Comparison of ENCODE assay signal across 15 cellular contexts in genomic region chr7:100170111-100170897, GRCh38. TPM values are rescaled to one million over a fixed set of nuclear protein-coding genes. Genes with fewer than 3 reads are reported as not detected.
DNase-seq lines count a peak whose midpoint lies in the region; ATAC-seq, FAIRE-seq and TF ChIP-seq lines count a peak whose summit lies in the region.
"Had no signal": no experiment of that assay in that cellular context is flagged by ENCODE, and none has a peak within 500 bp of the region (broad histone marks: within the 10 kb centered on the region; RNA-seq: fewer than 3 reads in every experiment).

No MANE protein-coding gene starts in this region.

- ATAC-seq in activated CD8-positive, alpha-beta T cell treated with anti-CD3 and anti-CD28 coated beads for 36 hours = no peak
- ATAC-seq in upper lobe of right lung = no peak

- peaks cover 15% of the 10 kb centered on the region for H3K27me3 ChIP-seq in upper lobe of right lung

- no peak for TF ChIP-seq CTCF in activated CD8-positive, alpha-beta T cell treated with anti-CD3 and anti-CD28 coated beads for 36 hours (IDR thresholded peaks at IDR 0.05)
- TF ChIP-seq CTCF in kidney (IDR thresholded peaks at IDR 0.05; ENCODE audit: borderline replicate concordance, extremely low read depth, insufficient read depth) (no peak), upper lobe of right lung (IDR thresholded peaks at IDR 0.05) (no peak)

- peaks cover 70% of the 10 kb centered on the region for H3K4me1 Mint-ChIP-seq in activated naive CD4-positive, alpha-beta T cell treated with anti-CD3 and anti-CD28 coated beads, Interleukin-2, amount 50 U/mL, for 24 hours
- H3K4me1 Mint-ChIP-seq in activated CD8-positive, alpha-beta T cell treated with anti-CD3 and anti-CD28 coated beads for 36 hours (ENCODE audit: low read depth) = peaks cover 58% of the 10 kb centered on the region

- POLR2A ChIA-PET in activated CD8-positive, alpha-beta T cell treated with anti-CD3 and anti-CD28 coated beads for 36 hours (lab: Charles Lee) = interaction anchor here (0.7 kb wide), 1 partner anchor 189 kb away, joined by 3 read pairs; no protein-coding TSS in a partner anchor

- H3K4me1 ChIP-seq in kidney (ENCODE audit: control insufficient read depth in 1 of 2, insufficient read depth in 1 of 2, low read depth in 1 of 2, low read length in 2 of 2) = peaks cover 3 to 5% of the 10 kb centered on the region in 2 donors
- peaks cover 7% of the 10 kb centered on the region for H3K4me1 ChIP-seq in upper lobe of right lung

- H3K4me3 ChIP-seq in kidney (ENCODE audit: low read length in 2 of 2) (no peak overlapping the region), upper lobe of right lung (no peak overlapping the region)

- peak overlapping the region; percentile 85 for H3K4me3 Mint-ChIP-seq in activated naive CD4-positive, alpha-beta T cell treated with anti-CD3 and anti-CD28 coated beads, Interleukin-2, amount 50 U/mL, for 24 hours
- H3K4me3 Mint-ChIP-seq in activated CD8-positive, alpha-beta T cell treated with anti-CD3 and anti-CD28 coated beads for 36 hours = peak overlapping the region; percentile 66

- no peaks in the 10 kb centered on the region for H3K9me3 Mint-ChIP-seq in activated naive CD4-positive, alpha-beta T cell treated with anti-CD3 and anti-CD28 coated beads, Interleukin-2, amount 50 U/mL, for 24 hours
- no peaks in the 10 kb centered on the region for H3K9me3 Mint-ChIP-seq in activated CD8-positive, alpha-beta T cell treated with anti-CD3 and anti-CD28 coated beads for 36 hours

- H3K9me3 ChIP-seq in kidney (ENCODE audit: control insufficient read depth in 1 of 2, low read length in 2 of 2) (no peaks in the 10 kb centered on the region), upper lobe of right lung (no peaks in the 10 kb centered on the region)

- intact Hi-C loops in activated CD8-positive, alpha-beta T cell treated with anti-CD3 and anti-CD28 coated beads for 36 hours (cut with micrococcal nuclease) = no loop called here
- intact Hi-C loops in kidney (cut with DNase I) = no loop called here
- intact Hi-C loops in upper lobe of right lung (cut with DNase I) = no loop called here

- no peak for DNase-seq in activated naive CD4-positive, alpha-beta T cell (lab: John Stamatoyannopoulos, UW)
- DNase-seq in activated CD8-positive, alpha-beta T cell treated with anti-CD3 and anti-CD28 coated beads for 36 hours = no peak
- DNase-seq in kidney (peak; percentile 55), upper lobe of right lung (peak; percentile 48), globus pallidus (ENCODE audit: low spot score) (no peak), SKM-1 treated with dmso at 0.1 percent for 144 hours (lab: John Stamatoyannopoulos, UW; ENCODE audit: unreplicated experiment) (no peak)
- no peak for DNase-seq in NK-92 treated with Interleukin-12 subunit alpha and Interleukin-12 subunit beta, amount 100 ng/mL, for 24 hours (lab: John Stamatoyannopoulos, UW)
- DNase-seq: activated gamma-delta T cell treated with Interleukin-2 at 50 U/mL for 16 hours, NCI-H1092, Right ventricle myocardium superior had no signal

- H3K36me3 Mint-ChIP-seq in activated naive CD4-positive, alpha-beta T cell treated with anti-CD3 and anti-CD28 coated beads, Interleukin-2, amount 50 U/mL, for 24 hours = no peaks in the 10 kb centered on the region
- H3K36me3 Mint-ChIP-seq in activated CD8-positive, alpha-beta T cell treated with anti-CD3 and anti-CD28 coated beads for 36 hours (ENCODE audit: low read depth) = no peaks in the 10 kb centered on the region

- H3K27ac ChIP-seq in kidney (ENCODE audit: low read depth in 2 of 2, low read length in 2 of 2) (no peak overlapping the region), upper lobe of right lung (no peak overlapping the region)
- H3K27ac ChIP-seq: VCaP had no signal

- H3K27ac Mint-ChIP-seq in activated naive CD4-positive, alpha-beta T cell treated with anti-CD3 and anti-CD28 coated beads, Interleukin-2, amount 50 U/mL, for 24 hours = peak overlapping the region; percentile 90
- H3K27ac Mint-ChIP-seq in activated CD8-positive, alpha-beta T cell treated with anti-CD3 and anti-CD28 coated beads for 36 hours = peak overlapping the region; percentile 63

- no peaks in the 10 kb centered on the region for H3K27me3 Mint-ChIP-seq in activated naive CD4-positive, alpha-beta T cell treated with anti-CD3 and anti-CD28 coated beads, Interleukin-2, amount 50 U/mL, for 24 hours
- H3K27me3 Mint-ChIP-seq in activated CD8-positive, alpha-beta T cell treated with anti-CD3 and anti-CD28 coated beads for 36 hours = peaks cover 10% of the 10 kb centered on the region

- H3K36me3 ChIP-seq in kidney (ENCODE audit: control insufficient read depth in 1 of 2, insufficient read depth in 2 of 2, low read length in 2 of 2) = no peaks in the 10 kb centered on the region
- no peaks in the 10 kb centered on the region for H3K36me3 ChIP-seq in upper lobe of right lung

- no peak overlapping the region for H3K9ac ChIP-seq in kidney (ENCODE audit: low read length in 2 of 2)

- CTCF ChIA-PET in activated CD8-positive, alpha-beta T cell treated with anti-CD3 and anti-CD28 coated beads for 36 hours (lab: Charles Lee) = interaction anchor here (1.3 to 1.8 kb wide), 2 partner anchors 20 to 47 kb away, joined by 5 read pairs; no protein-coding TSS in a partner anchor

- no peak for FAIRE-seq in kidney (lab: Jason Lieb, UNC)
- FAIRE-seq: colon, keratinocyte had no signal

RNA-seq across cellular contexts. Expression of gene GAL3ST4, which starts 1.9 kb away (rescaled TPM):
- 1 to 10 TPM; 2.4 to 2.7 TPM for total RNA-seq in activated CD8-positive, alpha-beta T cell treated with anti-CD3 and anti-CD28 coated beads for 36 hours
- total RNA-seq in kidney (3.2 TPM), upper lobe of right lung (4.4 TPM)
- 1.2 TPM for polyA plus RNA-seq in kidney (ENCODE audit: insufficient read depth, low read depth, low replicate concordance)

RNA-seq across cellular contexts. Expression of gene GPC2, which starts 6.9 kb away (rescaled TPM):
- 1 to 10 TPM; 3.7 to 4.3 TPM for total RNA-seq in activated CD8-positive, alpha-beta T cell treated with anti-CD3 and anti-CD28 coated beads for 36 hours
- 1.8 TPM for total RNA-seq in kidney
- polyA plus RNA-seq in kidney (ENCODE audit: insufficient read depth, low read depth, low replicate concordance) = 0.73 TPM
- total RNA-seq in upper lobe of right lung = 0.49 TPM

RNA-seq across cellular contexts. Expression of gene STAG3, which starts 7.4 kb away (rescaled TPM):
- total RNA-seq in activated CD8-positive, alpha-beta T cell treated with anti-CD3 and anti-CD28 coated beads for 36 hours = 10 to 100 TPM; 13.2 to 15.8 TPM
- total RNA-seq in kidney (3.7 TPM), upper lobe of right lung (2.3 TPM)
- polyA plus RNA-seq in kidney (ENCODE audit: insufficient read depth, low read depth, low replicate concordance) = 3.4 TPM
- total RNA-seq: myocyte had no signal

RNA-seq across cellular contexts. Expression of gene TRAPPC14, which starts 11.8 kb away (rescaled TPM):
- total RNA-seq in activated CD8-positive, alpha-beta T cell treated with anti-CD3 and anti-CD28 coated beads for 36 hours = 10 to 100 TPM; 15.7 to 17.4 TPM
- total RNA-seq in kidney (27.1 TPM), upper lobe of right lung (19.7 TPM)
- 14.8 TPM for polyA plus RNA-seq in kidney (ENCODE audit: insufficient read depth, low read depth, low replicate concordance)

RNA-seq across cellular contexts. Expression of gene LAMTOR4, which starts 21.6 kb away (rescaled TPM):
- 100 to 1,000 TPM; 108 to 116 TPM for total RNA-seq in activated CD8-positive, alpha-beta T cell treated with anti-CD3 and anti-CD28 coated beads for 36 hours
- 122 TPM for total RNA-seq in kidney
- 470 TPM for polyA plus RNA-seq in kidney (ENCODE audit: insufficient read depth, low read depth, low replicate concordance)
- total RNA-seq in upper lobe of right lung = 105 TPM

Comparison
In these comparisons a context has a peak if more than half of its experiments do, and no peak if none do; other contexts are left out.
1. DNase-seq: peak in kidney (single experiment) and upper lobe of right lung (single experiment); none in activated naive CD4-positive, alpha-beta T cell (0 of 4), activated CD8-positive, alpha-beta T cell treated with anti-CD3 and anti-CD28 coated beads for 36 hours (single experiment), globus pallidus (single experiment), NK-92 treated with Interleukin-12 subunit alpha and Interleukin-12 subunit beta, amount 100 ng/mL, for 24 hours (single experiment) and SKM-1 treated with dmso at 0.1 percent for 144 hours (single experiment).